In genomic region chr21:46608672-46609111, GRCh38 we compare ENCODE assay signal across 1 cellular context.
TF ChIP-seq lines count a peak whose summit lies in the region.

No MANE protein-coding gene starts in this region.

TF ChIP-seq in GM12878, 131 proteins besides CTCF, POLR2A, EP300 and RAD21 (continues in another document):
- peak; percentile 49; the same call in 1 of the 2 replicates for TF ChIP-seq MTA2 (IDR thresholded peaks at IDR 0.05; ENCODE audit: low read depth)
- TF ChIP-seq USF1 (IDR thresholded peaks at IDR 0.05; ENCODE audit: borderline replicate concordance, extremely low read length, insufficient read depth, low read depth, low read length), result no peak
- peak; percentile 68; the same call in 1 of the 2 replicates for TF ChIP-seq DPF2 (IDR thresholded peaks at IDR 0.05)
- TF ChIP-seq RFX5 (IDR thresholded peaks at IDR 0.05; ENCODE audit: low read depth, low read length), result no peak
- no peak for TF ChIP-seq MLLT1 (IDR thresholded peaks at IDR 0.05)
- TF ChIP-seq ZNF24 (IDR thresholded peaks at IDR 0.05), result no peak
- no peak for TF ChIP-seq SMARCA5 (IDR thresholded peaks at IDR 0.05)
- TF ChIP-seq CHD4 (IDR thresholded peaks at IDR 0.05), result no peak
- TF ChIP-seq ZNF622 (IDR thresholded peaks at IDR 0.05), result no peak
- TF ChIP-seq GATAD2B (conservative IDR thresholded peaks at IDR 0.05; ENCODE audit: low read depth), result no peak; the same call in 1 of the 2 replicates
- TF ChIP-seq IRF4 (IDR thresholded peaks at IDR 0.05; ENCODE audit: low read depth, low read length), result peak; percentile 94
- TF ChIP-seq STAT3 (IDR thresholded peaks at IDR 0.05; ENCODE audit: low read depth, low read length), result no peak
- no peak for TF ChIP-seq SMAD1 (IDR thresholded peaks at IDR 0.05; ENCODE audit: low read depth, partially characterized antibody)
- no peak for TF ChIP-seq USF2 (IDR thresholded peaks at IDR 0.05; ENCODE audit: borderline replicate concordance, low read depth, low read length)
- 0 out of 2 replicates have a peak, but pooled peaks have one; percentile 47 for TF ChIP-seq RCOR1 (conservative IDR thresholded peaks at IDR 0.05; ENCODE audit: low read depth, low read length)
- TF ChIP-seq HDAC2 (IDR thresholded peaks at IDR 0.05), result no peak
- TF ChIP-seq ATF7 (IDR thresholded peaks at IDR 0.05; ENCODE audit: low read depth), result no peak
- no peak for TF ChIP-seq EGR1 (IDR thresholded peaks at IDR 0.05; ENCODE audit: borderline replicate concordance in 1 of 2, low read depth in 2 of 2, low read length in 2 of 2)
- no peak for TF ChIP-seq RELA (IDR thresholded peaks at IDR 0.05; ENCODE audit: borderline replicate concordance, partially characterized antibody)
- TF ChIP-seq NFXL1 (IDR thresholded peaks at IDR 0.05; ENCODE audit: borderline replicate concordance), result no peak
- peak; percentile 35; the same call in 1 of the 2 replicates for TF ChIP-seq EED (IDR thresholded peaks at IDR 0.05; ENCODE audit: low read depth)
- no peak for TF ChIP-seq MEF2A (IDR thresholded peaks at IDR 0.05; ENCODE audit: insufficient read depth, low read depth, low read length)
- no peak for TF ChIP-seq NR2F1 (conservative IDR thresholded peaks at IDR 0.05)
- TF ChIP-seq ZSCAN29 (IDR thresholded peaks at IDR 0.05), result no peak
- TF ChIP-seq CBX3 (IDR thresholded peaks at IDR 0.05; ENCODE audit: borderline replicate concordance, low read depth), result no peak
- no peak for TF ChIP-seq FOXK2 (IDR thresholded peaks at IDR 0.05)
- TF ChIP-seq MYB (IDR thresholded peaks at IDR 0.05; ENCODE audit: borderline replicate concordance, low read depth, low read length), result 0 out of 2 replicates have a peak, but pooled peaks have one; percentile 49
- TF ChIP-seq NKRF (conservative IDR thresholded peaks at IDR 0.05), result no peak
- TF ChIP-seq SIX5 (IDR thresholded peaks at IDR 0.05; ENCODE audit: low read depth, low read length, severe bottlenecking), result no peak
- no peak for TF ChIP-seq ZNF592 (IDR thresholded peaks at IDR 0.05)
- TF ChIP-seq ZNF217 (IDR thresholded peaks at IDR 0.05), result no peak
- TF ChIP-seq JUNB (IDR thresholded peaks at IDR 0.05), result peak; percentile 82
- no peak for TF ChIP-seq WRNIP1 (IDR thresholded peaks at IDR 0.05; ENCODE audit: borderline replicate concordance, low read depth, low read length)
- TF ChIP-seq E2F8 (IDR thresholded peaks at IDR 0.05; ENCODE audit: low read depth, partially characterized antibody), result no peak
- TF ChIP-seq BHLHE40 (IDR thresholded peaks at IDR 0.05; ENCODE audit: borderline replicate concordance in 1 of 2, low read depth in 2 of 2, low read length in 1 of 2), result no peak
- TF ChIP-seq STAT1 (conservative IDR thresholded peaks at IDR 0.05), result no peak
- no peak for TF ChIP-seq MYC (IDR thresholded peaks at IDR 0.05; ENCODE audit: insufficient read depth, insufficient read length, insufficient replicate concordance, low read length, severe bottlenecking)
- peak; percentile 25; the same call in 1 of the 2 replicates for TF ChIP-seq PML (IDR thresholded peaks at IDR 0.05; ENCODE audit: low read length)
- TF ChIP-seq MXI1 (IDR thresholded peaks at IDR 0.05; ENCODE audit: low read depth, low read length), result no peak
- TF ChIP-seq NFIC (IDR thresholded peaks at IDR 0.05; ENCODE audit: low read depth, low read length), result no peak; the same call in 1 of the 2 replicates
- no peak for TF ChIP-seq SKIL (IDR thresholded peaks at IDR 0.05; ENCODE audit: low read depth, poor library complexity, severe bottlenecking)
- no peak for TF ChIP-seq HDAC6 (IDR thresholded peaks at IDR 0.05; ENCODE audit: unreplicated experiment)
- no peak for TF ChIP-seq REST (IDR thresholded peaks at IDR 0.05; ENCODE audit: low read depth, low read length)
- no peak for TF ChIP-seq MAX (IDR thresholded peaks at IDR 0.05; ENCODE audit: low read depth, low read length)
- no peak for TF ChIP-seq CREM (IDR thresholded peaks at IDR 0.05; ENCODE audit: low read depth)
- no peak for TF ChIP-seq ZBED1 (IDR thresholded peaks at IDR 0.05; ENCODE audit: borderline replicate concordance)
- peak; percentile 91 for TF ChIP-seq SPI1 (IDR thresholded peaks at IDR 0.05; ENCODE audit: borderline replicate concordance, insufficient read depth, low read depth, low read length)
